Comparison of ENCODE assay signal across 19 cellular contexts in the genomic region with DNA sequence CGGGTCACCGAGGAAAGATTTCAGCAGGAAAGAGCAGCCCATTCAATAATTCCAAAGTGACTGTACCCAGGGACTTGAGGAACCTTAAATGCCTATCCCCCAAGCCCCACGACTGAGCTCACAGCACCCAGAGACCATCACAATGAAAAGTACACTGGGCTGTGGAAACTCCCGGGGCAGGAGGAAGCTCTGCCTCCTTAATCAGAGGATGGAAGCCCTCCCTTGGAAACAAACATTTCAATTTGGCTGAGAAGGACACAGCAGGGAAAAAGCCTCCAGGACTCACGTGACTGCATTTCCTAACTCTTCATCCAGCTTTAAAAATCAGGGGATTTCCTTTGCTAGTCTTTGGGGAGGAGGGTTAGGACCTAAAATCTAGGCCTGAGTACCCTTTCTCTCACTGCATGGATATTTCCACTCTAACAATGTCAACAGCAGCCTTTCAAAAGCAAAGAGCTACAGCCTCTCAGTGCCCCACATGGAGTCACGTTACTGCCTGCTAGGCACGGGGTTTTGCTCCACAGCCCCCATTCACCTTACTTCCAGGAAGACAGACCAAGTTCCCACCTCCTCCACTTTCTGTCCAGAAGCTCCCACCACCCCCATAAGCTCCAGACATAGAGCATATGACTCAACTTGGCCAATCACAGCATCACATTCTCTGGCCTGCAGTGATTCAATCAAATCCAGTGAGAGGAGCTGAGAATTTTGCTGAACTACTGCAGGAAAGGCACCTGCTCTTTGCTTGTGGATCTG.
DNase-seq lines count a peak whose midpoint lies in the region; ATAC-seq and TF ChIP-seq lines count a peak whose summit lies in the region.
"Had no signal": no experiment of that assay in that cellular context is flagged by ENCODE, and none has a peak within 500 bp of the region (broad histone marks: within the 10 kb centered on the region; RNA-seq: fewer than 3 reads in every experiment).

No MANE protein-coding gene starts in this region.

- CTCF ChIA-PET in WTC11 (lab: Charles Lee): interaction anchor here (0.5 to 2.0 kb wide), 6 partner anchors 12 to 1097 kb away, joined by 3 to 7 read pairs (median 4); no protein-coding TSS in a partner anchor

- POLR2A ChIA-PET in WTC11 (lab: Charles Lee): interaction anchor here (1.0 kb wide), 1 partner anchor 20 kb away, joined by 3 read pairs; no protein-coding TSS in a partner anchor

- peaks cover 6% of the 10 kb centered on the region for H3K9me3 Mint-ChIP-seq in WTC11
- H3K9me3 Mint-ChIP-seq: activated naive CD4-positive, alpha-beta T cell treated with anti-CD3 and anti-CD28 coated beads, Interleukin-2, amount 10 ng/mL, durations not matched to agents 7 days and 5 days had no signal

- peaks cover 36% of the 10 kb centered on the region for H3K4me1 Mint-ChIP-seq in WTC11
- H3K4me1 Mint-ChIP-seq: activated B cell treated with CpG ODN at 0.5 μM for 24 hours; activated naive CD4-positive, alpha-beta T cell treated with anti-CD3 and anti-CD28 coated beads, Interleukin-2, amount 10 ng/mL, durations not matched to agents 7 days and 5 days had no signal

- H3K36me3 ChIP-seq in H7 (replicated peaks; ENCODE audit: control insufficient read depth, insufficient read depth, low read length): no peaks in the 10 kb centered on the region
- H3K36me3 ChIP-seq: neutrophil, right atrium auricular region, suprapubic skin had no signal

- H3K36me3 Mint-ChIP-seq in WTC11: peaks cover 6% of the 10 kb centered on the region; the same call in 1 of the 2 replicates
- H3K36me3 Mint-ChIP-seq: activated naive CD4-positive, alpha-beta T cell treated with anti-CD3 and anti-CD28 coated beads, Interleukin-2, amount 10 ng/mL, durations not matched to agents 7 days and 5 days had no signal

- no peaks in the 10 kb centered on the region for H3K27me3 ChIP-seq in H7 (ENCODE audit: control insufficient read depth, insufficient read depth, low read length)
- H3K27me3 ChIP-seq: neutrophil, right atrium auricular region, suprapubic skin had no signal

- no peak overlapping the region for H3K4me3 ChIP-seq in H7 (ENCODE audit: insufficient read depth, low read depth, low read length)
- H3K4me3 ChIP-seq: PC-9, right atrium auricular region, suprapubic skin had no signal

- peak; percentile 35 for DNase-seq in H7
- DNase-seq in WTC11 (ENCODE audit: low spot score): no peak
- DNase-seq in iPS-NIHi11 (ENCODE audit: low spot score): peak; percentile 27
- no peak for DNase-seq in omental fat pad (ENCODE audit: low spot score)
- DNase-seq in AG08396 (ENCODE audit: low spot score): no peak
- DNase-seq in stimulated activated CD4-positive, alpha-beta T cell treated with anti-CD3 and anti-CD28 coated beads, Interleukin-2, amount 100 ng/mL, for 24 hours: no peak
- DNase-seq: activated B cell treated with CpG ODN at 0.5 μM for 24 hours; activated CD8-positive, alpha-beta T cell treated with anti-CD3 and anti-CD28 coated beads for 36 hours; activated naive CD4-positive, alpha-beta T cell treated with anti-CD3 and anti-CD28 coated beads, Interleukin-2, amount 10 ng/mL, durations not matched to agents 7 days and 5 days; activated T-cell treated with anti-CD3 and anti-CD28 coated beads, Interleukin-2, amount 50 U/mL, for 1 hour; aorta; effector memory CD4-positive, alpha-beta T cell; NCI-H1417 treated with DMSO at 0.1 percent for 48 hours; PC-9; stimulated activated CD4-positive, alpha-beta T cell treated with anti-CD3 and anti-CD28 coated beads, Interleukin-15, amount 100 ng/mL, for 24 hours had no signal

- no peak overlapping the region for H3K4me3 Mint-ChIP-seq in WTC11
- H3K4me3 Mint-ChIP-seq: activated B cell treated with CpG ODN at 0.5 μM for 24 hours; activated CD8-positive, alpha-beta T cell treated with anti-CD3 and anti-CD28 coated beads for 36 hours; activated naive CD4-positive, alpha-beta T cell treated with anti-CD3 and anti-CD28 coated beads, Interleukin-2, amount 10 ng/mL, durations not matched to agents 7 days and 5 days had no signal

- H3K27ac Mint-ChIP-seq in WTC11: peak overlapping the region; percentile 38
- H3K27ac Mint-ChIP-seq: activated B cell treated with CpG ODN at 0.5 μM for 24 hours; activated CD8-positive, alpha-beta T cell treated with anti-CD3 and anti-CD28 coated beads for 36 hours; activated naive CD4-positive, alpha-beta T cell treated with anti-CD3 and anti-CD28 coated beads, Interleukin-2, amount 10 ng/mL, durations not matched to agents 7 days and 5 days had no signal

- no peaks in the 10 kb centered on the region for H3K27me3 Mint-ChIP-seq in WTC11 (ENCODE audit: low read depth)
- H3K27me3 Mint-ChIP-seq: activated CD8-positive, alpha-beta T cell treated with anti-CD3 and anti-CD28 coated beads for 36 hours; activated naive CD4-positive, alpha-beta T cell treated with anti-CD3 and anti-CD28 coated beads, Interleukin-2, amount 10 ng/mL, durations not matched to agents 7 days and 5 days had no signal

- TF ChIP-seq CTCF in WTC11 (IDR thresholded peaks at IDR 0.05) (no peak), omental fat pad (IDR thresholded peaks at IDR 0.05) (no peak)

- ATAC-seq in WTC11 (peak; percentile 27), omental fat pad (ENCODE audit: low FRiP score) (peak; percentile 49), GM19351 (IDR thresholded peaks at IDR 0.05; ENCODE audit: unreplicated experiment) (no peak)
- ATAC-seq: activated CD8-positive, alpha-beta T cell treated with anti-CD3 and anti-CD28 coated beads for 36 hours had no signal

TF ChIP-seq in WTC11, 78 proteins besides CTCF, POLR2A, EP300 and RAD21 (continues in another document):
- TF ChIP-seq SMAD4 (CRISPR knock-in tag; IDR thresholded peaks at IDR 0.05) (no peak), ZNF671 (CRISPR knock-in tag; IDR thresholded peaks at IDR 0.05) (no peak), NR3C1 (CRISPR knock-in tag; conservative IDR thresholded peaks at IDR 0.05; ENCODE audit: low read depth) (no peak), NR1H2 (CRISPR knock-in tag; IDR thresholded peaks at IDR 0.05) (no peak), TEAD1 (CRISPR knock-in tag; IDR thresholded peaks at IDR 0.05) (no peak)
- TF ChIP-seq, protein P1, sequence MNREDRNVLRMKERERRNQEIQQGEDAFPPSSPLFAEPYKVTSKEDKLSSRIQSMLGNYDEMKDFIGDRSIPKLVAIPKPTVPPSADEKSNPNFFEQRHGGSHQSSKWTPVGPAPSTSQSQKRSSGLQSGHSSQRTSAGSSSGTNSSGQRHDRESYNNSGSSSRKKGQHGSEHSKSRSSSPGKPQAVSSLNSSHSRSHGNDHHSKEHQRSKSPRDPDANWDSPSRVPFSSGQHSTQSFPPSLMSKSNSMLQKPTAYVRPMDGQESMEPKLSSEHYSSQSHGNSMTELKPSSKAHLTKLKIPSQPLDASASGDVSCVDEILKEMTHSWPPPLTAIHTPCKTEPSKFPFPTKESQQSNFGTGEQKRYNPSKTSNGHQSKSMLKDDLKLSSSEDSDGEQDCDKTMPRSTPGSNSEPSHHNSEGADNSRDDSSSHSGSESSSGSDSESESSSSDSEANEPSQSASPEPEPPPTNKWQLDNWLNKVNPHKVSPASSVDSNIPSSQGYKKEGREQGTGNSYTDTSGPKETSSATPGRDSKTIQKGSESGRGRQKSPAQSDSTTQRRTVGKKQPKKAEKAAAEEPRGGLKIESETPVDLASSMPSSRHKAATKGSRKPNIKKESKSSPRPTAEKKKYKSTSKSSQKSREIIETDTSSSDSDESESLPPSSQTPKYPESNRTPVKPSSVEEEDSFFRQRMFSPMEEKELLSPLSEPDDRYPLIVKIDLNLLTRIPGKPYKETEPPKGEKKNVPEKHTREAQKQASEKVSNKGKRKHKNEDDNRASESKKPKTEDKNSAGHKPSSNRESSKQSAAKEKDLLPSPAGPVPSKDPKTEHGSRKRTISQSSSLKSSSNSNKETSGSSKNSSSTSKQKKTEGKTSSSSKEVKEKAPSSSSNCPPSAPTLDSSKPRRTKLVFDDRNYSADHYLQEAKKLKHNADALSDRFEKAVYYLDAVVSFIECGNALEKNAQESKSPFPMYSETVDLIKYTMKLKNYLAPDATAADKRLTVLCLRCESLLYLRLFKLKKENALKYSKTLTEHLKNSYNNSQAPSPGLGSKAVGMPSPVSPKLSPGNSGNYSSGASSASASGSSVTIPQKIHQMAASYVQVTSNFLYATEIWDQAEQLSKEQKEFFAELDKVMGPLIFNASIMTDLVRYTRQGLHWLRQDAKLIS (CRISPR knock-in tag; IDR thresholded peaks at IDR 0.05; ENCODE audit: borderline replicate concordance): no peak
- TF ChIP-seq, protein P2, sequence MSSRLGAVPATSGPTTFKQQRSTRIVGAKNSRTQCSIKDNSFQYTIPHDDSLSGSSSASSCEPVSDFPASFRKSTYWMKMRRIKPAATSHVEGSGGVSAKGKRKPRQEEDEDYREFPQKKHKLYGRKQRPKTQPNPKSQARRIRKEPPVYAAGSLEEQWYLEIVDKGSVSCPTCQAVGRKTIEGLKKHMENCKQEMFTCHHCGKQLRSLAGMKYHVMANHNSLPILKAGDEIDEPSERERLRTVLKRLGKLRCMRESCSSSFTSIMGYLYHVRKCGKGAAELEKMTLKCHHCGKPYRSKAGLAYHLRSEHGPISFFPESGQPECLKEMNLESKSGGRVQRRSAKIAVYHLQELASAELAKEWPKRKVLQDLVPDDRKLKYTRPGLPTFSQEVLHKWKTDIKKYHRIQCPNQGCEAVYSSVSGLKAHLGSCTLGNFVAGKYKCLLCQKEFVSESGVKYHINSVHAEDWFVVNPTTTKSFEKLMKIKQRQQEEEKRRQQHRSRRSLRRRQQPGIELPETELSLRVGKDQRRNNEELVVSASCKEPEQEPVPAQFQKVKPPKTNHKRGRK (CRISPR knock-in tag; IDR thresholded peaks at IDR 0.05; ENCODE audit: borderline replicate concordance): no peak
- TF ChIP-seq, protein P3, sequence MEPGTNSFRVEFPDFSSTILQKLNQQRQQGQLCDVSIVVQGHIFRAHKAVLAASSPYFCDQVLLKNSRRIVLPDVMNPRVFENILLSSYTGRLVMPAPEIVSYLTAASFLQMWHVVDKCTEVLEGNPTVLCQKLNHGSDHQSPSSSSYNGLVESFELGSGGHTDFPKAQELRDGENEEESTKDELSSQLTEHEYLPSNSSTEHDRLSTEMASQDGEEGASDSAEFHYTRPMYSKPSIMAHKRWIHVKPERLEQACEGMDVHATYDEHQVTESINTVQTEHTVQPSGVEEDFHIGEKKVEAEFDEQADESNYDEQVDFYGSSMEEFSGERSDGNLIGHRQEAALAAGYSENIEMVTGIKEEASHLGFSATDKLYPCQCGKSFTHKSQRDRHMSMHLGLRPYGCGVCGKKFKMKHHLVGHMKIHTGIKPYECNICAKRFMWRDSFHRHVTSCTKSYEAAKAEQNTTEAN (CRISPR knock-in tag; IDR thresholded peaks at IDR 0.05): no peak
- TF ChIP-seq, protein P4, sequence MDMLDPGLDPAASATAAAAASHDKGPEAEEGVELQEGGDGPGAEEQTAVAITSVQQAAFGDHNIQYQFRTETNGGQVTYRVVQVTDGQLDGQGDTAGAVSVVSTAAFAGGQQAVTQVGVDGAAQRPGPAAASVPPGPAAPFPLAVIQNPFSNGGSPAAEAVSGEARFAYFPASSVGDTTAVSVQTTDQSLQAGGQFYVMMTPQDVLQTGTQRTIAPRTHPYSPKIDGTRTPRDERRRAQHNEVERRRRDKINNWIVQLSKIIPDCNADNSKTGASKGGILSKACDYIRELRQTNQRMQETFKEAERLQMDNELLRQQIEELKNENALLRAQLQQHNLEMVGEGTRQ (CRISPR knock-in tag; IDR thresholded peaks at IDR 0.05): peak; percentile 61

Comparison
In these comparisons a context has a peak if more than half of its experiments do, and no peak if none do; other contexts are left out.
1. DNase-seq: peak in H7 (single experiment) and iPS-NIHi11 (single experiment); none in WTC11 (single experiment), omental fat pad (single experiment), AG08396 (single experiment) and stimulated activated CD4-positive, alpha-beta T cell treated with anti-CD3 and anti-CD28 coated beads, Interleukin-2, amount 100 ng/mL, for 24 hours (0 of 2).